ENCODE assay signal across 24 cellular contexts in genomic region chr4:168900080-168900479, GRCh38.
DNase-seq lines count a peak whose midpoint lies in the region; ATAC-seq, FAIRE-seq and TF ChIP-seq lines count a peak whose summit lies in the region.
"Had no signal": no experiment of that assay in that cellular context is flagged by ENCODE, and none has a peak within 500 bp of the region (broad histone marks: within the 10 kb centered on the region; RNA-seq: fewer than 3 reads in every experiment).

No MANE protein-coding gene starts in this region.

- intact Hi-C loops in psoas muscle (cut with DNase I), result no loop called here
- intact Hi-C loops in activated CD4-positive, alpha-beta memory T cell treated with anti-CD3 and anti-CD28 coated beads for 36 hours (cut with micrococcal nuclease), result no loop called here

- H3K27ac ChIP-seq in astrocyte (ENCODE audit: low read depth, low read length), result no peak overlapping the region
- no peak overlapping the region for H3K27ac ChIP-seq in psoas muscle

- TF ChIP-seq CTCF in AG10803 (conservative IDR thresholded peaks at IDR 0.05; ENCODE audit: low read length) (no peak), astrocyte (IDR thresholded peaks at IDR 0.05; ENCODE audit: insufficient read depth, low read depth, low read length) (no peak), psoas muscle (IDR thresholded peaks at IDR 0.05) (no peak)

- no peaks in the 10 kb centered on the region for H3K9me3 Mint-ChIP-seq in astrocyte (ENCODE audit: unreplicated experiment)
- no peaks in the 10 kb centered on the region for H3K9me3 Mint-ChIP-seq in activated CD4-positive, alpha-beta memory T cell treated with anti-CD3 and anti-CD28 coated beads for 36 hours
- H3K9me3 Mint-ChIP-seq: activated CD4-positive, alpha-beta T cell treated with anti-CD3 and anti-CD28 coated beads, Interleukin-2, amount 10 ng/mL, durations not matched to agents 24 days and 14 days; dendritic cell treated with granulocyte-macrophage colony-stimulating factor and Interleukin-4, amounts not matched to agents 40 ng/mL and 50 ng/mL, for 4 days; memory B cell; stimulated activated effector memory CD8-positive, alpha-beta T cell treated with anti-CD3 and anti-CD28 coated beads, Interleukin-12 subunit alpha, Interleukin-12 subunit beta, amount 100 ng/mL, for 72 hours had no signal

- no peak overlapping the region for H3K4me3 Mint-ChIP-seq in astrocyte (ENCODE audit: unreplicated experiment)
- H3K4me3 Mint-ChIP-seq in activated CD4-positive, alpha-beta memory T cell treated with anti-CD3 and anti-CD28 coated beads for 36 hours, result no peak overlapping the region
- H3K4me3 Mint-ChIP-seq: activated CD4-positive, alpha-beta T cell treated with anti-CD3 and anti-CD28 coated beads, Interleukin-2, amount 10 ng/mL, durations not matched to agents 24 days and 14 days; dendritic cell treated with granulocyte-macrophage colony-stimulating factor and Interleukin-4, amounts not matched to agents 40 ng/mL and 50 ng/mL, for 4 days; memory B cell; naive B cell; stimulated activated effector memory CD8-positive, alpha-beta T cell treated with anti-CD3 and anti-CD28 coated beads, Interleukin-12 subunit alpha, Interleukin-12 subunit beta, amount 100 ng/mL, for 72 hours had no signal

- POLR2A ChIA-PET in activated CD4-positive, alpha-beta memory T cell treated with anti-CD3 and anti-CD28 coated beads for 36 hours (lab: Charles Lee), result no interaction called here

- peaks cover 22% of the 10 kb centered on the region for H3K36me3 Mint-ChIP-seq in astrocyte (ENCODE audit: low read depth, unreplicated experiment)
- no peaks in the 10 kb centered on the region for H3K36me3 Mint-ChIP-seq in activated CD4-positive, alpha-beta memory T cell treated with anti-CD3 and anti-CD28 coated beads for 36 hours
- H3K36me3 Mint-ChIP-seq: CD4-positive, CD25-positive, alpha-beta regulatory T cell; memory B cell; naive B cell; stimulated activated effector memory CD8-positive, alpha-beta T cell treated with anti-CD3 and anti-CD28 coated beads, Interleukin-12 subunit alpha, Interleukin-12 subunit beta, amount 100 ng/mL, for 72 hours had no signal

- H3K27me3 Mint-ChIP-seq in astrocyte (ENCODE audit: low read depth, unreplicated experiment), result no peaks in the 10 kb centered on the region
- no peaks in the 10 kb centered on the region for H3K27me3 Mint-ChIP-seq in activated CD4-positive, alpha-beta memory T cell treated with anti-CD3 and anti-CD28 coated beads for 36 hours
- H3K27me3 Mint-ChIP-seq: activated CD4-positive, alpha-beta T cell treated with anti-CD3 and anti-CD28 coated beads, Interleukin-2, amount 10 ng/mL, durations not matched to agents 24 days and 14 days; CD4-positive, CD25-positive, alpha-beta regulatory T cell; dendritic cell treated with granulocyte-macrophage colony-stimulating factor and Interleukin-4, amounts not matched to agents 40 ng/mL and 50 ng/mL, for 4 days; memory B cell; naive B cell; progenitor cell of endocrine pancreas had no signal

- peaks cover 8% of the 10 kb centered on the region for H3K79me2 ChIP-seq in astrocyte (ENCODE audit: insufficient read depth, low read length)

- peaks cover 10% of the 10 kb centered on the region for H3K4me1 Mint-ChIP-seq in astrocyte (ENCODE audit: low read depth, unreplicated experiment)
- no peaks in the 10 kb centered on the region for H3K4me1 Mint-ChIP-seq in activated CD4-positive, alpha-beta memory T cell treated with anti-CD3 and anti-CD28 coated beads for 36 hours (ENCODE audit: low read depth)
- H3K4me1 Mint-ChIP-seq: activated CD4-positive, alpha-beta T cell treated with anti-CD3 and anti-CD28 coated beads, Interleukin-2, amount 10 ng/mL, durations not matched to agents 24 days and 14 days; CD4-positive, CD25-positive, alpha-beta regulatory T cell; memory B cell; naive B cell; stimulated activated effector memory CD8-positive, alpha-beta T cell treated with anti-CD3 and anti-CD28 coated beads, Interleukin-12 subunit alpha, Interleukin-12 subunit beta, amount 100 ng/mL, for 72 hours had no signal

- H3K9me3 ChIP-seq in astrocyte (ENCODE audit: insufficient read depth, low read depth, low read length), result no peaks in the 10 kb centered on the region
- H3K9me3 ChIP-seq in psoas muscle, result no peaks in the 10 kb centered on the region

- H3K4me1 ChIP-seq in astrocyte (ENCODE audit: insufficient read depth, low read length), result no peaks in the 10 kb centered on the region
- H3K4me1 ChIP-seq in psoas muscle, result no peaks in the 10 kb centered on the region

- no peak overlapping the region for H2AFZ ChIP-seq in astrocyte (ENCODE audit: low read depth, low read length)

- WGBS in psoas muscle, 3 donors, result 81 to 83% (median 83%) methylated on average over 2 of the region's 2 CpGs

- DNase-seq in AG10803 (ENCODE audit: low read depth), result peak; percentile 61
- no peak for DNase-seq in astrocyte (ENCODE audit: low read depth)
- DNase-seq in frontal cortex (ENCODE audit: low spot score in 2 of 2), result no peak
- DNase-seq in psoas muscle, result peak; percentile 78
- no peak for DNase-seq in activated T-cell treated with anti-CD3 and anti-CD28 coated beads, Interleukin-2, amount 50 U/mL, for 48 hours
- DNase-seq in NCI-H1694 (lab: John Stamatoyannopoulos, UW), result no peak
- DNase-seq in activated CD4-positive, alpha-beta memory T cell treated with anti-CD3 and anti-CD28 coated beads for 36 hours, result no peak
- DNase-seq: ACHN; activated CD4-positive, alpha-beta T cell treated with anti-CD3 and anti-CD28 coated beads, Interleukin-2, amount 10 ng/mL, durations not matched to agents 24 days and 14 days; activated CD8-positive, alpha-beta memory T cell treated with anti-CD3 and anti-CD28 coated beads, Interleukin-2, amount 50 U/mL, for 48 hours; activated gamma-delta T cell treated with Interleukin-2 at 50 U/mL for 16 hours; anterior cingulate cortex; CD4-positive, CD25-positive, alpha-beta regulatory T cell; naive B cell; NCI-H187 treated with DMSO at 0.1 percent for 48 hours; NCI-H446; RPMI8226 had no signal

- peaks cover 11% of the 10 kb centered on the region for H4K20me1 ChIP-seq in astrocyte (ENCODE audit: insufficient read depth, low read length)

- CTCF ChIA-PET in activated CD4-positive, alpha-beta memory T cell treated with anti-CD3 and anti-CD28 coated beads for 36 hours (lab: Charles Lee), result no interaction called here

- peak overlapping the region; percentile 28 for H3K27ac Mint-ChIP-seq in astrocyte (ENCODE audit: unreplicated experiment)
- H3K27ac Mint-ChIP-seq in activated CD4-positive, alpha-beta memory T cell treated with anti-CD3 and anti-CD28 coated beads for 36 hours, result no peak overlapping the region
- H3K27ac Mint-ChIP-seq: activated CD4-positive, alpha-beta T cell treated with anti-CD3 and anti-CD28 coated beads, Interleukin-2, amount 10 ng/mL, durations not matched to agents 24 days and 14 days; CD4-positive, CD25-positive, alpha-beta regulatory T cell; dendritic cell treated with granulocyte-macrophage colony-stimulating factor and Interleukin-4, amounts not matched to agents 40 ng/mL and 50 ng/mL, for 4 days; memory B cell; naive B cell; progenitor cell of endocrine pancreas; stimulated activated effector memory CD8-positive, alpha-beta T cell treated with anti-CD3 and anti-CD28 coated beads, Interleukin-12 subunit alpha, Interleukin-12 subunit beta, amount 100 ng/mL, for 72 hours had no signal

- H3K27me3 ChIP-seq in astrocyte (ENCODE audit: insufficient read depth, low read length) (no peaks in the 10 kb centered on the region), psoas muscle (ENCODE audit: insufficient read depth in 3 of 3, low read length in 2 of 3) (no peaks in the 10 kb centered on the region)

- no peak overlapping the region for H3K4me3 ChIP-seq in AG10803 (ENCODE audit: low read length)
- no peak overlapping the region for H3K4me3 ChIP-seq in astrocyte (ENCODE audit: insufficient read depth, low read depth, low read length)
- H3K4me3 ChIP-seq in psoas muscle, result no peak overlapping the region

- ATAC-seq in psoas muscle (peak in 3 of 4 donors; percentile 30 to 62 (median 37)), HG03520 (IDR thresholded peaks at IDR 0.05; ENCODE audit: unreplicated experiment) (no peak)
- ATAC-seq: stimulated activated effector memory CD8-positive, alpha-beta T cell treated with anti-CD3 and anti-CD28 coated beads, Interleukin-12 subunit alpha, Interleukin-12 subunit beta, amount 100 ng/mL, for 72 hours had no signal

- no peak overlapping the region for H3K4me2 ChIP-seq in astrocyte (ENCODE audit: low read length)

- H3K36me3 ChIP-seq in astrocyte (ENCODE audit: insufficient read depth, low read length), result peaks cover 79% of the 10 kb centered on the region
- H3K36me3 ChIP-seq in psoas muscle (ENCODE audit: insufficient read depth in 1 of 2, low read depth in 1 of 2), result peaks cover 0 to 99% of the 10 kb centered on the region in 2 donors

- H3K9ac ChIP-seq in astrocyte (ENCODE audit: low read length), result no peak overlapping the region

- FAIRE-seq in astrocyte (lab: Jason Lieb, UNC) (no peak), frontal cortex (lab: Jason Lieb, UNC) (peak; percentile 3)
- FAIRE-seq: HTR-8/SVneo, TTC549 had no signal

Comparison
In these comparisons a context has a peak if more than half of its experiments do, and no peak if none do; other contexts are left out.
1. DNase-seq: peak in AG10803 (single experiment) and psoas muscle (2 of 2); none in astrocyte (single experiment), frontal cortex (0 of 2), activated T-cell treated with anti-CD3 and anti-CD28 coated beads, Interleukin-2, amount 50 U/mL, for 48 hours (0 of 2), NCI-H1694 (single experiment) and activated CD4-positive, alpha-beta memory T cell treated with anti-CD3 and anti-CD28 coated beads for 36 hours (single experiment).